ENCODE assay signal across 14 cellular contexts in genomic region chr16:67644038-67644437, GRCh38. TPM values are rescaled to one million over a fixed set of nuclear protein-coding genes. Genes with fewer than 3 reads are reported as not detected.
DNase-seq lines count a peak whose midpoint lies in the region; ATAC-seq and TF ChIP-seq lines count a peak whose summit lies in the region.
"Had no signal": no experiment of that assay in that cellular context is flagged by ENCODE, and none has a peak within 500 bp of the region (broad histone marks: within the 10 kb centered on the region; RNA-seq: fewer than 3 reads in every experiment).

No MANE protein-coding gene starts in this region.

- H3K14ac ChIP-seq in H9 (ENCODE audit: insufficient read depth, low read length), result no peak overlapping the region

- H2AFZ ChIP-seq in H9 (ENCODE audit: low read length), result no peak overlapping the region

- in situ Hi-C loops in gastrocnemius medialis (cut with MboI; ENCODE audit: low sequenced_read_pairs in 4 of 4), result loop anchor here in 2 of 4 donors (5.0 to 25.0 kb wide), 3 partner anchors 77 to 132 kb away; no protein-coding TSS in a partner anchor

- H2BK120ac ChIP-seq in H9 (ENCODE audit: low read depth, low read length, poor library complexity, severe bottlenecking), result no peak overlapping the region

- H3K9me3 Mint-ChIP-seq in activated CD4-positive, alpha-beta T cell treated with anti-CD3 and anti-CD28 coated beads, Interleukin-2, amount 10 ng/mL, durations not matched to agents 7 days and 5 days, result no peaks in the 10 kb centered on the region
- H3K9me3 Mint-ChIP-seq in H9, result no peaks in the 10 kb centered on the region
- no peaks in the 10 kb centered on the region for H3K9me3 Mint-ChIP-seq in activated T-helper 17 cell treated with anti-CD3 and anti-CD28 coated beads, Interleukin-2, amount 50 U/mL, for 72 hours
- no peaks in the 10 kb centered on the region for H3K9me3 Mint-ChIP-seq in natural killer cell

- peak overlapping the region; percentile 85 for H3K27ac Mint-ChIP-seq in activated CD4-positive, alpha-beta T cell treated with anti-CD3 and anti-CD28 coated beads, Interleukin-2, amount 10 ng/mL, durations not matched to agents 7 days and 5 days
- no peak overlapping the region for H3K27ac Mint-ChIP-seq in H9
- peak overlapping the region; percentile 74 for H3K27ac Mint-ChIP-seq in activated T-helper 17 cell treated with anti-CD3 and anti-CD28 coated beads, Interleukin-2, amount 50 U/mL, for 72 hours
- peak overlapping the region; percentile 16 to 80 for H3K27ac Mint-ChIP-seq in natural killer cell

- H2BK12ac ChIP-seq in H9 (ENCODE audit: insufficient read length, low read depth, low read length), result no peak overlapping the region

- H3K18ac ChIP-seq in H9 (ENCODE audit: insufficient read length, low read depth, low read length), result no peak overlapping the region

- no peak overlapping the region for H3T11ph ChIP-seq in H9 (ENCODE audit: low read length)

- ATAC-seq in activated T-helper 17 cell treated with anti-CD3 and anti-CD28 coated beads, Interleukin-2, amount 50 U/mL, for 72 hours (replicated peaks), result no peak
- ATAC-seq in natural killer cell, result no peak
- no peak for ATAC-seq in gastrocnemius medialis
- ATAC-seq in HG03159 (IDR thresholded peaks at IDR 0.05; ENCODE audit: unreplicated experiment), result no peak
- no peak for ATAC-seq in HG03469 (IDR thresholded peaks at IDR 0.05; ENCODE audit: unreplicated experiment)

- H2BK15ac ChIP-seq in H9 (ENCODE audit: low read depth, low read length), result no peak overlapping the region

- H3K23ac ChIP-seq in H9 (ENCODE audit: insufficient read length, low read depth, low read length), result no peak overlapping the region

- H3K27me3 ChIP-seq in H9 (ENCODE audit: insufficient read depth, low read length), result no peaks in the 10 kb centered on the region
- H3K27me3 ChIP-seq in gastrocnemius medialis, result peaks cover 32 to 38% (median 36%) of the 10 kb centered on the region in 3 donors

- H4K91ac ChIP-seq in H9 (ENCODE audit: insufficient read length, low read depth, low read length), result no peak overlapping the region

- DNase-seq in activated CD4-positive, alpha-beta T cell treated with anti-CD3 and anti-CD28 coated beads, Interleukin-2, amount 10 ng/mL, durations not matched to agents 7 days and 5 days, result no peak
- DNase-seq in activated CD4-positive, alpha-beta T cell treated with anti-CD3 and anti-CD28 coated beads for 1 hour, result no peak
- DNase-seq in H9, result no peak
- no peak for DNase-seq in natural killer cell
- DNase-seq in gastrocnemius medialis, result no peak
- DNase-seq: amniotic stem cell, kidney glomerular epithelial cell, thyroid gland had no signal

- H3K79me2 ChIP-seq in H9 (ENCODE audit: insufficient read depth, low read length), result no peaks in the 10 kb centered on the region

- no peaks in the 10 kb centered on the region for H3K27me3 Mint-ChIP-seq in activated CD4-positive, alpha-beta T cell treated with anti-CD3 and anti-CD28 coated beads, Interleukin-2, amount 10 ng/mL, durations not matched to agents 7 days and 5 days
- H3K27me3 Mint-ChIP-seq in H9 (ENCODE audit: low read depth) (peaks cover 8% of the 10 kb centered on the region), natural killer cell (ENCODE audit: low read depth in 2 of 2) (no peaks in the 10 kb centered on the region)
- no peaks in the 10 kb centered on the region for H3K27me3 Mint-ChIP-seq in activated T-helper 17 cell treated with anti-CD3 and anti-CD28 coated beads, Interleukin-2, amount 50 U/mL, for 72 hours

- no peak overlapping the region for H3K4ac ChIP-seq in H9 (ENCODE audit: low read depth, low read length)

- CTCF ChIA-PET in activated CD4-positive, alpha-beta T cell treated with anti-CD3 and anti-CD28 coated beads, Interleukin-2, amount 10 ng/mL, durations not matched to agents 7 days and 5 days (lab: Charles Lee), result interaction anchor here (0.7 to 6.7 kb wide), 20 partner anchors 10 to 123 kb away, joined by 3 to 80 read pairs (median 4); partner anchors contain the start of genes ACD and CTCF

- H2BK20ac ChIP-seq in H9 (ENCODE audit: low read depth, low read length, poor library complexity, severe bottlenecking), result no peak overlapping the region

- H3K9me3 ChIP-seq in H9 (ENCODE audit: control insufficient read depth, low read depth, low read length) (no peaks in the 10 kb centered on the region), gastrocnemius medialis (no peaks in the 10 kb centered on the region)
- H3K9me3 ChIP-seq: heart right ventricle, mucosa of descending colon, prostate gland, thyroid gland had no signal

- no peak overlapping the region for H3K56ac ChIP-seq in H9 (ENCODE audit: insufficient read length, low read depth, low read length)

- no peaks in the 10 kb centered on the region for H3K4me1 ChIP-seq in H9 (ENCODE audit: insufficient read depth, low read length)
- peaks cover 21 to 37% of the 10 kb centered on the region in 2 donors for H3K4me1 ChIP-seq in gastrocnemius medialis
- H3K4me1 ChIP-seq: prostate gland had no signal

- no peak for TF ChIP-seq POLR2A in gastrocnemius medialis (IDR thresholded peaks at IDR 0.05)

- H3K36me3 ChIP-seq in gastrocnemius medialis, result no peaks in the 10 kb centered on the region
- H3K36me3 ChIP-seq: thyroid gland had no signal

- H4K8ac ChIP-seq in H9 (replicated peaks; ENCODE audit: insufficient read length, low read depth, low read length), result no peak overlapping the region

- no peak overlapping the region for H3K4me3 ChIP-seq in gastrocnemius medialis
- H3K4me3 ChIP-seq: mucosa of descending colon, thyroid gland had no signal

- no peak overlapping the region for H3K27ac ChIP-seq in H9 (ENCODE audit: insufficient read length, low read depth, low read length)
- no peak overlapping the region for H3K27ac ChIP-seq in gastrocnemius medialis
- H3K27ac ChIP-seq: prostate gland, thyroid gland had no signal

- H2AK5ac ChIP-seq in H9 (ENCODE audit: insufficient read length, low read length), result no peak overlapping the region

- POLR2A ChIA-PET in activated CD4-positive, alpha-beta T cell treated with anti-CD3 and anti-CD28 coated beads, Interleukin-2, amount 10 ng/mL, durations not matched to agents 7 days and 5 days (lab: Charles Lee), result interaction anchor here (2.1 kb wide), 1 partner anchor 97 kb away, joined by 10 read pairs; no protein-coding TSS in a partner anchor

- H3K4me2 ChIP-seq in H9 (ENCODE audit: insufficient read depth, insufficient read length, low read length), result no peak overlapping the region

- H2BK5ac ChIP-seq in H9 (ENCODE audit: insufficient read length, low read length), result no peak overlapping the region

- no CpG with 5 or more reads among the region's 9 CpGs for WGBS in H9 (ENCODE audit: extremely low coverage, insufficient read length, low lambda C conversion rate)

- H3K36me3 Mint-ChIP-seq in activated CD4-positive, alpha-beta T cell treated with anti-CD3 and anti-CD28 coated beads, Interleukin-2, amount 10 ng/mL, durations not matched to agents 7 days and 5 days (ENCODE audit: low read depth), result peaks cover 17% of the 10 kb centered on the region
- H3K36me3 Mint-ChIP-seq in H9 (ENCODE audit: insufficient read depth in 1 of 3, low read depth in 3 of 3) (peaks cover 2 to 9% (median 7%) of the 10 kb centered on the region in 3 experiments; a peak in 4 of 7 replicates), natural killer cell (no peaks in the 10 kb centered on the region)
- H3K36me3 Mint-ChIP-seq in activated T-helper 17 cell treated with anti-CD3 and anti-CD28 coated beads, Interleukin-2, amount 50 U/mL, for 72 hours (ENCODE audit: low read depth), result peaks cover 28% of the 10 kb centered on the region

- H4K5ac ChIP-seq in H9 (ENCODE audit: insufficient read length, low read depth, low read length), result no peak overlapping the region

- H3K79me1 ChIP-seq in H9 (ENCODE audit: insufficient read depth, low read depth, low read length, poor library complexity, severe bottlenecking), result no peaks in the 10 kb centered on the region

- intact Hi-C loops in natural killer cell (cut with micrococcal nuclease) (loop anchor here (1.0 to 5.0 kb wide), 2 partner anchors 82 to 97 kb away; partner anchors contain the start of gene CTCF), gastrocnemius medialis (cut with DNase I; ENCODE audit: low total_unique reads) (loop anchor here (1.0 to 2.0 kb wide), 3 partner anchors 82 to 123 kb away; partner anchors contain the start of gene CTCF)

- H3K4me3 Mint-ChIP-seq in activated CD4-positive, alpha-beta T cell treated with anti-CD3 and anti-CD28 coated beads, Interleukin-2, amount 10 ng/mL, durations not matched to agents 7 days and 5 days, result peak overlapping the region; percentile 65
- H3K4me3 Mint-ChIP-seq in H9, result peak overlapping the region; percentile 57 to 75; a peak in 4 of 5 replicates
- H3K4me3 Mint-ChIP-seq in activated T-helper 17 cell treated with anti-CD3 and anti-CD28 coated beads, Interleukin-2, amount 50 U/mL, for 72 hours, result peak overlapping the region; percentile 75
- H3K4me3 Mint-ChIP-seq in natural killer cell, result peak overlapping the region; percentile 28

- no peaks in the 10 kb centered on the region for H4K20me1 ChIP-seq in H9 (ENCODE audit: control insufficient read depth, insufficient read depth, insufficient read length)

- no peak overlapping the region for H3K9ac ChIP-seq in H9 (ENCODE audit: extremely low read depth, insufficient read length, low read length)

- H3K4me1 Mint-ChIP-seq in activated CD4-positive, alpha-beta T cell treated with anti-CD3 and anti-CD28 coated beads, Interleukin-2, amount 10 ng/mL, durations not matched to agents 7 days and 5 days, result peaks cover 19% of the 10 kb centered on the region
- H3K4me1 Mint-ChIP-seq in H9 (peaks cover 3 to 6% of the 10 kb centered on the region in 2 experiments; a peak in 2 of 4 replicates), natural killer cell (no peaks in the 10 kb centered on the region)
- H3K4me1 Mint-ChIP-seq in activated T-helper 17 cell treated with anti-CD3 and anti-CD28 coated beads, Interleukin-2, amount 50 U/mL, for 72 hours, result no peaks in the 10 kb centered on the region

- TF ChIP-seq CTCF in H9 (conservative IDR thresholded peaks at IDR 0.05) (no peak), natural killer cell (IDR thresholded peaks at IDR 0.05) (no peak), gastrocnemius medialis (IDR thresholded peaks at IDR 0.05 in 4 of 5, conservative IDR thresholded peaks at IDR 0.05 in 1 of 5) (no peak)

- peaks cover 8% of the 10 kb centered on the region for H3K23me2 ChIP-seq in H9 (ENCODE audit: insufficient read length, low read depth, low read length, poor library complexity, severe bottlenecking)

RNA-seq across cellular contexts. Expression of gene CARMIL2, which starts 0.9 kb away (rescaled TPM):
- 100 to 1,000 TPM; 203 to 226 TPM for total RNA-seq in activated CD4-positive, alpha-beta T cell treated with anti-CD3 and anti-CD28 coated beads, Interleukin-2, amount 10 ng/mL, durations not matched to agents 7 days and 5 days
- total RNA-seq in H9 (2021) (57.7 and 58.5 TPM in 2 replicates), natural killer cell (10 to 100 TPM; 46.4 to 64.0 (median 61.5) TPM), gastrocnemius medialis (1 to 10 TPM in 1 of 4 donors, under 1 TPM in 1, not detected in 2; 0.10 to 1.1 TPM)
- total RNA-seq in activated T-helper 17 cell treated with anti-CD3 and anti-CD28 coated beads, Interleukin-2, amount 50 U/mL, for 72 hours, result 100 to 1,000 TPM; 134 to 169 TPM

RNA-seq across cellular contexts. Expression of gene ACD, which starts 16.0 kb away (rescaled TPM):
- 10 to 100 TPM; 38.0 to 41.8 TPM for total RNA-seq in activated CD4-positive, alpha-beta T cell treated with anti-CD3 and anti-CD28 coated beads, Interleukin-2, amount 10 ng/mL, durations not matched to agents 7 days and 5 days
- total RNA-seq in H9 (2021) (34.1 and 38.2 TPM in 2 replicates), natural killer cell (10 to 100 TPM; 34.4 to 58.0 (median 43.2) TPM), gastrocnemius medialis (10 to 100 TPM in 3 of 4 donors, 1 to 10 TPM in 1; 9.9 to 12.8 (median 11.1) TPM)
- total RNA-seq in activated T-helper 17 cell treated with anti-CD3 and anti-CD28 coated beads, Interleukin-2, amount 50 U/mL, for 72 hours, result 10 to 100 TPM; 37.5 to 63.4 TPM

RNA-seq across cellular contexts. Expression of gene PARD6A, which starts 16.7 kb away (rescaled TPM):
- total RNA-seq in activated CD4-positive, alpha-beta T cell treated with anti-CD3 and anti-CD28 coated beads, Interleukin-2, amount 10 ng/mL, durations not matched to agents 7 days and 5 days, result 10 to 100 TPM; 11.6 to 13.0 TPM
- total RNA-seq in H9 (2021) (10.8 and 11.2 TPM in 2 replicates), natural killer cell (1 to 10 TPM; 3.1 to 4.4 (median 3.3) TPM), gastrocnemius medialis (10 to 100 TPM in 3 of 4 donors, 1 to 10 TPM in 1; 2.7 to 17.3 (median 12.5) TPM)
- 10 to 100 TPM; 10.7 to 16.5 TPM for total RNA-seq in activated T-helper 17 cell treated with anti-CD3 and anti-CD28 coated beads, Interleukin-2, amount 50 U/mL, for 72 hours

RNA-seq across cellular contexts. Expression of gene ENKD1, which starts 22.5 kb away (rescaled TPM):
- total RNA-seq in activated CD4-positive, alpha-beta T cell treated with anti-CD3 and anti-CD28 coated beads, Interleukin-2, amount 10 ng/mL, durations not matched to agents 7 days and 5 days, result 1 to 10 TPM; 8.0 to 8.2 TPM
- total RNA-seq in H9 (2021) (7.9 and 9.5 TPM in 2 replicates), natural killer cell (1 to 10 TPM; 3.4 to 4.2 (median 3.7) TPM), gastrocnemius medialis (10 to 100 TPM in 3 of 4 donors, 1 to 10 TPM in 1; 8.1 to 14.2 (median 11.2) TPM)
- total RNA-seq in activated T-helper 17 cell treated with anti-CD3 and anti-CD28 coated beads, Interleukin-2, amount 50 U/mL, for 72 hours, result 1 to 10 TPM; 9.1 to 9.4 TPM

RNA-seq across cellular contexts. Expression of gene C16orf86, which starts 22.6 kb away (rescaled TPM):
- total RNA-seq in activated CD4-positive, alpha-beta T cell treated with anti-CD3 and anti-CD28 coated beads, Interleukin-2, amount 10 ng/mL, durations not matched to agents 7 days and 5 days, result 1 to 10 TPM; 3.8 to 4.8 TPM
- 0.75 and 1.5 TPM in 2 replicates for total RNA-seq in H9 (2021)
- total RNA-seq in activated T-helper 17 cell treated with anti-CD3 and anti-CD28 coated beads, Interleukin-2, amount 50 U/mL, for 72 hours, result 1 to 10 TPM; 1.5 to 1.8 TPM
- 1 to 10 TPM; 3.5 to 4.4 (median 3.6) TPM for total RNA-seq in natural killer cell
- 1 to 10 TPM; 5.1 to 8.5 (median 7.3) TPM for total RNA-seq in gastrocnemius medialis

Comparison
In these comparisons a context has a peak if more than half of its experiments do, and no peak if none do; other contexts are left out.
1. H3K27ac Mint-ChIP-seq: peak in activated CD4-positive, alpha-beta T cell treated with anti-CD3 and anti-CD28 coated beads, Interleukin-2, amount 10 ng/mL, durations not matched to agents 7 days and 5 days (single experiment), activated T-helper 17 cell treated with anti-CD3 and anti-CD28 coated beads, Interleukin-2, amount 50 U/mL, for 72 hours (single experiment) and natural killer cell (2 of 2); none in H9 (0 of 3).
2. RNA of gene CARMIL2, which starts 0.9 kb away (total RNA-seq): 203 to 226 TPM in activated CD4-positive, alpha-beta T cell treated with anti-CD3 and anti-CD28 coated beads, Interleukin-2, amount 10 ng/mL, durations not matched to agents 7 days and 5 days, 134 to 169 TPM in activated T-helper 17 cell treated with anti-CD3 and anti-CD28 coated beads, Interleukin-2, amount 50 U/mL, for 72 hours, 46.4 to 64.0 TPM in natural killer cell and 57.7 to 58.5 TPM in H9; 0.10 to 1.1 TPM in gastrocnemius medialis; every median in the first group is over 10 times any median in the second.
3. Peak in every context shown above with its lines, with median percentiles within 50 percentile points of each other: H3K4me3 Mint-ChIP-seq.